Comparison of ENCODE assay signal across 1 cellular context in the genomic region with DNA sequence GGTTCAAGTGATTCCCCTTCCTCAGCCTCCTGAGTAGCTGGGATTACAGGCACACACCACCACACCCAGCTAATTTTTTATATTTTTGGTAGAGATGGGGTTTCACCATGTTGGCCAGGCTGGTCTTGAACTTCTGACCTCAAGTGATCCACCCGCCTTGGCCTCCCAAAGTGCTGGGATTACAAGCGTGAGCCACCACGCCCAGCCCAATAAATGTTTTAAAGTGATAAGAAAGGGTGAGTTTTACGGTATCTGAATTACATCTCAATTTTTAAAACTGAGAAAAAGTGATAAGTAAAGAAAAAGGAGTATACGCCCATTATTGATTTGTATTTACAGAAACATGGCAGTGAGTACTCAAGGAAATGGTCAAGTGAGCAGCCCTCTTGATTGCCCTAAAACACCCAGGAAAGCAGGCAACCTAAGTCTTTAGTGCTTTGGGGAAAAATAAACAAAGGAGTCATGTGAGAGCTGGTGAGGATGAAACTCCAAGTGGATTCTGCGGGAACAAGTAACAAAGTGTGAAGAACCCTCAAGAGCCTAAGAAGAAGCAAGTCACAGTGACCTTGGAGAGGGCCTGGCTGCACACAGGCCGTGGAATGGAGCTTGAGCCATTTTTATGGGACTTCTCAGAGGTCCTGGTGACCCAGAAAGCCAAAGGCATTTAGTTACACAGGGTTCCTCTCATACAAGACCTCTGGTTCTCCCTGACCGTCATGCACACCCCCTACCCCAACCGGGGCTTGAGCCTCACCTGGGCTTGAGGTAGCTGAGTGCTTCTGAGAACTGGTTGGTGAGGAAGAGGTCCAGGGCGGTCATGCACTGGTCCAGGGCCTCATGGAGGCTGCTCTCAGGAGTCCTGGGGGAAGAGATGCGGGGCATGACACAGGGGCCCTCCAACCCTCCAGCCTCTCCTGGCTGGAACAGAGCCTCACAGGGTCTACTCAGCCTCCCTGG.
TF ChIP-seq lines count a peak whose summit lies in the region.

No MANE protein-coding gene starts in this region.

TF ChIP-seq in K562, 482 proteins besides CTCF, POLR2A, EP300 and RAD21 (continued from another document):
- TF ChIP-seq, protein P1, sequence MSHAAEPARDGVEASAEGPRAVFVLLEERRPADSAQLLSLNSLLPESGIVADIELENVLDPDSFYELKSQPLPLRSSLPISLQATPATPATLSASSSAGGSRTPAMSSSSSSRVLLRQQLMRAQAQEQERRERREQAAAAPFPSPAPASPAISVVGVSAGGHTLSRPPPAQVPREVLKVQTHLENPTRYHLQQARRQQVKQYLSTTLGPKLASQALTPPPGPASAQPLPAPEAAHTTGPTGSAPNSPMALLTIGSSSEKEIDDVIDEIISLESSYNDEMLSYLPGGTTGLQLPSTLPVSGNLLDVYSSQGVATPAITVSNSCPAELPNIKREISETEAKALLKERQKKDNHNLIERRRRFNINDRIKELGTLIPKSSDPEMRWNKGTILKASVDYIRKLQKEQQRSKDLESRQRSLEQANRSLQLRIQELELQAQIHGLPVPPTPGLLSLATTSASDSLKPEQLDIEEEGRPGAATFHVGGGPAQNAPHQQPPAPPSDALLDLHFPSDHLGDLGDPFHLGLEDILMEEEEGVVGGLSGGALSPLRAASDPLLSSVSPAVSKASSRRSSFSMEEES (CRISPR knock-in tag; IDR thresholded peaks at IDR 0.05) = no peak
- TF ChIP-seq ZNF766 (CRISPR knock-in tag; conservative IDR thresholded peaks at IDR 0.05) (no peak), ADNP (tag; IDR thresholded peaks at IDR 0.05) (peak; percentile 89), ZBTB26 (CRISPR knock-in tag; IDR thresholded peaks at IDR 0.05) (no peak), CHCHD3 (CRISPR knock-in tag; IDR thresholded peaks at IDR 0.05) (no peak), FOS (IDR thresholded peaks at IDR 0.05; ENCODE audit: extremely low read depth, insufficient read length) (no peak), RFX5 (IDR thresholded peaks at IDR 0.05; ENCODE audit: low read depth, low read length) (no peak), ZKSCAN8 (CRISPR knock-in tag; IDR thresholded peaks at IDR 0.05) (no peak), CAMTA2 (CRISPR knock-in tag; conservative IDR thresholded peaks at IDR 0.05) (no peak), KDM4B (IDR thresholded peaks at IDR 0.05; ENCODE audit: borderline replicate concordance in 2 of 2, low read depth in 1 of 2) (no peak), ZNF217 (CRISPR knock-in tag; IDR thresholded peaks at IDR 0.05) (no peak), SMARCA5 (IDR thresholded peaks at IDR 0.05) (no peak), ZNF592 (IDR thresholded peaks at IDR 0.05) (0 out of 2 replicates have a peak, but pooled peaks have one; percentile 29), ZNF24 (IDR thresholded peaks at IDR 0.05) (no peak), ZNF224 (CRISPR knock-in tag; IDR thresholded peaks at IDR 0.05) (no peak), ILK (tag; IDR thresholded peaks at IDR 0.05; ENCODE audit: borderline replicate concordance, low read depth) (no peak), GABPB2 (CRISPR knock-in tag; conservative IDR thresholded peaks at IDR 0.05) (no peak), MAZ (CRISPR knock-in tag; conservative IDR thresholded peaks at IDR 0.05 in 1 of 2, IDR thresholded peaks at IDR 0.05 in 1 of 2) (no peak), SAFB (IDR thresholded peaks at IDR 0.05; ENCODE audit: borderline replicate concordance, low read depth, low read length) (no peak), E4F1 (CRISPR knock-in tag; IDR thresholded peaks at IDR 0.05; ENCODE audit: borderline replicate concordance) (no peak), CBFA2T3 (IDR thresholded peaks at IDR 0.05) (peak; percentile 48), CBFA2T2 (conservative IDR thresholded peaks at IDR 0.05) (no peak; the same call in 1 of the 2 replicates), ZNF57 (CRISPR knock-in tag; IDR thresholded peaks at IDR 0.05) (no peak), EP400 (IDR thresholded peaks at IDR 0.05) (no peak), CSDE1 (IDR thresholded peaks at IDR 0.05) (no peak), L3MBTL2 (IDR thresholded peaks at IDR 0.05) (peak; percentile 57; the same call in 1 of the 2 replicates), ESRRA (IDR thresholded peaks at IDR 0.05; ENCODE audit: borderline replicate concordance, low read depth) (peak; percentile 37; the same call in 1 of the 2 replicates), ZNF41 (CRISPR knock-in tag; conservative IDR thresholded peaks at IDR 0.05) (no peak), DEAF1 (CRISPR knock-in tag; IDR thresholded peaks at IDR 0.05) (no peak)
- TF ChIP-seq, protein P2, sequence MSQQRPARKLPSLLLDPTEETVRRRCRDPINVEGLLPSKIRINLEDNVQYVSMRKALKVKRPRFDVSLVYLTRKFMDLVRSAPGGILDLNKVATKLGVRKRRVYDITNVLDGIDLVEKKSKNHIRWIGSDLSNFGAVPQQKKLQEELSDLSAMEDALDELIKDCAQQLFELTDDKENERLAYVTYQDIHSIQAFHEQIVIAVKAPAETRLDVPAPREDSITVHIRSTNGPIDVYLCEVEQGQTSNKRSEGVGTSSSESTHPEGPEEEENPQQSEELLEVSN (IDR thresholded peaks at IDR 0.05; ENCODE audit: borderline replicate concordance in 1 of 2, extremely low read depth in 1 of 2, insufficient read depth in 1 of 2, insufficient read length in 1 of 2, low read depth in 1 of 2, low read length in 1 of 2, poor library complexity in 1 of 2, severe bottlenecking in 1 of 2) = peak in 1 of 2 experiments; percentile 26
- TF ChIP-seq, protein P3, sequence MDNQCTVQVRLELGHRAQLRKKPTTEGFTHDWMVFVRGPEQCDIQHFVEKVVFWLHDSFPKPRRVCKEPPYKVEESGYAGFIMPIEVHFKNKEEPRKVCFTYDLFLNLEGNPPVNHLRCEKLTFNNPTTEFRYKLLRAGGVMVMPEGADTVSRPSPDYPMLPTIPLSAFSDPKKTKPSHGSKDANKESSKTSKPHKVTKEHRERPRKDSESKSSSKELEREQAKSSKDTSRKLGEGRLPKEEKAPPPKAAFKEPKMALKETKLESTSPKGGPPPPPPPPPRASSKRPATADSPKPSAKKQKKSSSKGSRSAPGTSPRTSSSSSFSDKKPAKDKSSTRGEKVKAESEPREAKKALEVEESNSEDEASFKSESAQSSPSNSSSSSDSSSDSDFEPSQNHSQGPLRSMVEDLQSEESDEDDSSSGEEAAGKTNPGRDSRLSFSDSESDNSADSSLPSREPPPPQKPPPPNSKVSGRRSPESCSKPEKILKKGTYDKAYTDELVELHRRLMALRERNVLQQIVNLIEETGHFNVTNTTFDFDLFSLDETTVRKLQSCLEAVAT (IDR thresholded peaks at IDR 0.05) = no peak
- TF ChIP-seq, protein P4, sequence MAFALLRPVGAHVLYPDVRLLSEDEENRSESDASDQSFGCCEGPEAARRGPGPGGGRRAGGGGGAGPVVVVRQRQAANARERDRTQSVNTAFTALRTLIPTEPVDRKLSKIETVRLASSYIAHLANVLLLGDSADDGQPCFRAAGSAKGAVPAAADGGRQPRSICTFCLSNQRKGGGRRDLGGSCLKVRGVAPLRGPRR (CRISPR knock-in tag; IDR thresholded peaks at IDR 0.05) = no peak
